In genomic region chr19:39410620-39411005, GRCh38 we compare ENCODE assay signal across 8 cellular contexts. TPM values are rescaled to one million over a fixed set of nuclear protein-coding genes. Genes with fewer than 3 reads are reported as not detected.
DNase-seq lines count a peak whose midpoint lies in the region; ATAC-seq and TF ChIP-seq lines count a peak whose summit lies in the region.

No MANE protein-coding gene starts in this region.

- no peak for TF ChIP-seq EP300 in ovary (IDR thresholded peaks at IDR 0.05)

- H3K9ac ChIP-seq in DND-41 (ENCODE audit: low read depth, low read length) = peak overlapping the region; percentile 67

- WGBS in ovary, 3 donors = 35 to 53% (median 41%) methylated on average over 2 of the region's 2 CpGs

- TF ChIP-seq CTCF in DND-41 (IDR thresholded peaks at IDR 0.05; ENCODE audit: borderline replicate concordance, extremely low read depth, low read length, poor library complexity, severe bottlenecking) (no peak), RWPE1 (conservative IDR thresholded peaks at IDR 0.05; ENCODE audit: low read depth) (no peak), ovary (IDR thresholded peaks at IDR 0.05) (no peak)

- H3K4me2 ChIP-seq in DND-41 (ENCODE audit: insufficient read depth, low read length) = peak overlapping the region; percentile 63

- peaks cover 78% of the 10 kb centered on the region for H3K4me1 ChIP-seq in DND-41 (ENCODE audit: insufficient read depth, low read length)
- H3K4me1 ChIP-seq in ovary (ENCODE audit: insufficient read depth) = peaks cover 20% of the 10 kb centered on the region

- TF ChIP-seq POLR2A in ovary (IDR thresholded peaks at IDR 0.05) = no peak

- H3K4me3 ChIP-seq in DND-41 (ENCODE audit: low read depth in 1 of 2, low read length in 2 of 2) = peak overlapping the region in 1 of 2 experiments; percentile 57; a peak in 2 of 4 replicates
- H3K4me3 ChIP-seq in ovary = peak overlapping the region; percentile 97

- intact Hi-C loops in ovary (cut with DNase I) = no loop called here

- no peak for ATAC-seq in DND-41 (ENCODE audit: insufficient read depth, low read depth)
- ATAC-seq in GM19452 (IDR thresholded peaks at IDR 0.05; ENCODE audit: unreplicated experiment) = no peak

- POLR2A ChIA-PET in RWPE1 (lab: Yijun Ruan, JAX; ENCODE audit: low non-redundant PET) = interaction anchor here (2.3 kb wide), 1 partner anchor 9 kb away, joined by 10 read pairs; no protein-coding TSS in a partner anchor

- H3K27me3 ChIP-seq in DND-41 (ENCODE audit: insufficient read depth, low read length, poor library complexity) (no peaks in the 10 kb centered on the region), ovary (no peaks in the 10 kb centered on the region)

- H3K9me3 ChIP-seq in DND-41 (ENCODE audit: insufficient read depth, low read length, severe bottlenecking) = no peaks in the 10 kb centered on the region
- H3K9me3 ChIP-seq in ovary = no peaks in the 10 kb centered on the region

- H3K36me3 ChIP-seq in DND-41 (ENCODE audit: insufficient read depth, low read length) (peaks cover 27% of the 10 kb centered on the region), ovary (no peaks in the 10 kb centered on the region)

- CTCF ChIA-PET in RWPE1 (lab: Yijun Ruan, JAX) = interaction anchor here (1.0 to 2.5 kb wide), 3 partner anchors 7 to 19 kb away, joined by 6 to 55 read pairs (median 9); partner anchors contain the start of genes MED29 and PAF1

- H3K27ac ChIP-seq in DND-41 (ENCODE audit: low read length) (peak overlapping the region; percentile 75), RWPE1 (peak overlapping the region; percentile 100), epithelial cell of prostate (peak overlapping the region; percentile 100), ovary (peak overlapping the region; percentile 87 to 98)

- no peak for DNase-seq in DND-41
- no peak for DNase-seq in RWPE1 (ENCODE audit: low spot score)
- DNase-seq in epithelial cell of prostate (ENCODE audit: low read depth, low spot score) = no peak
- peak in 2 of 5 donors; percentile 50 to 53 for DNase-seq in ovary
- DNase-seq in NCI-H748 (lab: John Stamatoyannopoulos, UW; ENCODE audit: unreplicated experiment) = no peak
- no peak for DNase-seq in NCI-H187 (lab: John Stamatoyannopoulos, UW)
- no peak for DNase-seq in ecto neural progenitor cell (ENCODE audit: low spot score)

- peaks cover 48% of the 10 kb centered on the region for H3K79me2 ChIP-seq in DND-41 (ENCODE audit: insufficient read depth, low read length)

- peaks cover 23% of the 10 kb centered on the region for H4K20me1 ChIP-seq in DND-41 (ENCODE audit: insufficient read depth, low read length)

- peak overlapping the region; percentile 61; the same call in 1 of the 2 replicates for H2AFZ ChIP-seq in DND-41 (ENCODE audit: low read depth, low read length)

RNA-seq across cellular contexts. Expression of gene PLEKHG2, which starts 1.9 kb away (rescaled TPM):
- 10 to 100 TPM in 6 of 7 donors, 1 to 10 TPM in 1; 8.6 to 68.0 (median 33.9) TPM for total RNA-seq in ovary
- polyA plus RNA-seq in ovary = 10 to 100 TPM; 12.9 to 23.0 TPM

RNA-seq across cellular contexts. Expression of gene ZFP36, which starts 4.0 kb away (rescaled TPM):
- total RNA-seq in ovary = 100 to 1,000 TPM in 6 of 7 donors, 10 to 100 TPM in 1; 78.1 to 995 (median 152) TPM
- polyA plus RNA-seq in ovary = 100 to 1,000 TPM; 204 to 320 TPM

RNA-seq across cellular contexts. Expression of gene MED29, which starts 19.4 kb away (rescaled TPM):
- 10 to 100 TPM; 27.7 to 62.9 (median 59.9) TPM for total RNA-seq in ovary
- 10 to 100 TPM; 43.5 to 48.8 TPM for polyA plus RNA-seq in ovary

RNA-seq across cellular contexts. Expression of gene PAF1, which starts 19.7 kb away (rescaled TPM):
- total RNA-seq in ovary = 10 to 100 TPM; 31.0 to 60.2 (median 47.4) TPM
- polyA plus RNA-seq in ovary = 10 to 100 TPM; 52.7 to 78.1 TPM

RNA-seq across cellular contexts. Expression of gene RPS16, which starts 25.1 kb away (rescaled TPM):
- total RNA-seq in ovary = 1,000 to 10,000 TPM; 3,321 to 5,287 (median 4,531) TPM
- polyA plus RNA-seq in ovary = 1,000 to 10,000 TPM; 2,348 to 7,403 TPM
